Comparison of ENCODE assay signal across 1 cellular context in genomic region chr10:14032406-14032998, GRCh38.
A peak's percentile ranks its signal among the peaks of the same experiment; 100 is the strongest.
TF ChIP-seq lines count a peak whose summit lies in the region.

No MANE protein-coding gene starts in this region.

TF ChIP-seq in K562, 482 proteins besides CTCF, POLR2A, EP300 and RAD21 (continued from another document):
- TF ChIP-seq, protein P1, sequence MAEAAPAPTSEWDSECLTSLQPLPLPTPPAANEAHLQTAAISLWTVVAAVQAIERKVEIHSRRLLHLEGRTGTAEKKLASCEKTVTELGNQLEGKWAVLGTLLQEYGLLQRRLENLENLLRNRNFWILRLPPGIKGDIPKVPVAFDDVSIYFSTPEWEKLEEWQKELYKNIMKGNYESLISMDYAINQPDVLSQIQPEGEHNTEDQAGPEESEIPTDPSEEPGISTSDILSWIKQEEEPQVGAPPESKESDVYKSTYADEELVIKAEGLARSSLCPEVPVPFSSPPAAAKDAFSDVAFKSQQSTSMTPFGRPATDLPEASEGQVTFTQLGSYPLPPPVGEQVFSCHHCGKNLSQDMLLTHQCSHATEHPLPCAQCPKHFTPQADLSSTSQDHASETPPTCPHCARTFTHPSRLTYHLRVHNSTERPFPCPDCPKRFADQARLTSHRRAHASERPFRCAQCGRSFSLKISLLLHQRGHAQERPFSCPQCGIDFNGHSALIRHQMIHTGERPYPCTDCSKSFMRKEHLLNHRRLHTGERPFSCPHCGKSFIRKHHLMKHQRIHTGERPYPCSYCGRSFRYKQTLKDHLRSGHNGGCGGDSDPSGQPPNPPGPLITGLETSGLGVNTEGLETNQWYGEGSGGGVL (CRISPR knock-in tag; IDR thresholded peaks at IDR 0.05), result no peak
- no peak for TF ChIP-seq RBBP5 (IDR thresholded peaks at IDR 0.05; ENCODE audit: borderline replicate concordance, insufficient read depth, low read length, poor library complexity, severe bottlenecking)
- TF ChIP-seq MAZ (CRISPR knock-in tag; conservative IDR thresholded peaks at IDR 0.05 in 1 of 2, IDR thresholded peaks at IDR 0.05 in 1 of 2), result peak in 1 of 2 experiments; percentile 41; a peak in 1 of 4 replicates
- peak; percentile 47 for TF ChIP-seq HNRNPLL (IDR thresholded peaks at IDR 0.05; ENCODE audit: low read depth, low read length, poor library complexity, severe bottlenecking)
